Comparison of ENCODE assay signal across 27 cellular contexts in the genomic region with DNA sequence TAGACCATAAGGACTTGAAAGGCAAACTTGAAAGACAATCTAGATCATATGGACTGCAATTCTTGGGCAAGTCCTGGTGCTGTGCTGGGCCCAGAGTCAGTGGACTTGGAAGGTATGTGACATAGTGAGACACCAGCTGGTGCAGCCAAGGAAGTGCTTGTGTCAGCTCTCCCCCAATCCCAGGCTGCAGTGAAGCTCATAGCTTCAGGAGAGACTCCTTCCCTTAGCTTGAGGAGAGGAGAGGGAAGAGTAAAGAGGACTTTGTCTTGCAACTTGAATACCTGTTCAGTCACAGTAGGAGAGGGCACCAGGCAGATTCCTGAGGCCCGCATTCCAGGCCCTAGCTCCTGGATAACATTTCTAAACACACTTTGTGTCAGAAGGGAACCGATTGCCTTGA.
DNase-seq lines count a peak whose midpoint lies in the region; ATAC-seq, FAIRE-seq and TF ChIP-seq lines count a peak whose summit lies in the region.
"Had no signal": no experiment of that assay in that cellular context is flagged by ENCODE, and none has a peak within 500 bp of the region (broad histone marks: within the 10 kb centered on the region; RNA-seq: fewer than 3 reads in every experiment).

No MANE protein-coding gene starts in this region.

- TF ChIP-seq POLR2A in HCT116 (IDR thresholded peaks at IDR 0.05; ENCODE audit: borderline replicate concordance, extremely low read depth, insufficient read depth, insufficient read length), result no peak
- no peak for TF ChIP-seq POLR2A in H1 (IDR thresholded peaks at IDR 0.05; ENCODE audit: control extremely low read depth in 1 of 2, low read depth in 2 of 2, low read length in 2 of 2)

- H3K4me3 ChIP-seq in HCT116 (replicated peaks in 1 of 2; ENCODE audit: low read depth in 1 of 2, low read length in 2 of 2) (no peak overlapping the region), H1 (ENCODE audit: extremely low read depth in 1 of 4, insufficient read depth in 2 of 4, low read depth in 3 of 4, low read length in 4 of 4) (no peak overlapping the region)
- H3K4me3 ChIP-seq: A549; BLaER1 treated with 17β-estradiol and CSF1 and Interleukin-3, amounts not matched to agents 10 nM and 100 nM; GM12878; HAP-1; Peyer's patch; SK-N-MC had no signal

- no peaks in the 10 kb centered on the region for H3K23me2 ChIP-seq in H1 (ENCODE audit: low read depth, low read length)

- H3K4me2 ChIP-seq in HCT116 (ENCODE audit: low read length), result no peak overlapping the region
- no peak overlapping the region for H3K4me2 ChIP-seq in H1 (ENCODE audit: insufficient read depth in 1 of 2, low read depth in 2 of 2, low read length in 2 of 2)
- H3K4me2 ChIP-seq: A549; BLaER1 treated with 17β-estradiol and CSF1 and Interleukin-3, amounts not matched to agents 10 nM and 100 nM had no signal

- no peak overlapping the region for H3K56ac ChIP-seq in H1 (replicated peaks; ENCODE audit: insufficient read length, low read depth, low read length)

- peak; percentile 6 for DNase-seq in ELF-1 (ENCODE audit: low read depth, low spot score)
- DNase-seq in HCT116 (ENCODE audit: low read depth, low spot score), result no peak
- DNase-seq in H1 (ENCODE audit: low read depth in 1 of 2, low spot score in 2 of 2), result no peak
- DNase-seq in iPS-NIHi7 (ENCODE audit: extremely low spot score), result peak; percentile 18
- DNase-seq in amygdala (lab: John Stamatoyannopoulos, UW), result no peak
- no peak for DNase-seq in CD4-positive, alpha-beta T cell
- DNase-seq: AML-193; CD4-positive, alpha-beta memory T cell; COR-L47; DMS53; GDM1; Karpas-422; NCI-H1092; NCI-H1417 treated with DMSO at 0.1 percent for 48 hours; NCI-H1694 treated with DMSO at 0.1 percent for 48 hours; NCI-H2081; NCI-H2227 treated with DMSO at 0.1 percent for 48 hours; NCI-H526 treated with DMSO at 0.1 percent for 48 hours; Peyer's patch; SIG-M5 had no signal

- no peaks in the 10 kb centered on the region for H4K20me1 ChIP-seq in HCT116 (ENCODE audit: insufficient read depth)
- no peaks in the 10 kb centered on the region for H4K20me1 ChIP-seq in H1 (replicated peaks in 1 of 2; ENCODE audit: control insufficient read depth in 1 of 2, insufficient read depth in 2 of 2, low read length in 2 of 2)
- H4K20me1 ChIP-seq: BLaER1 treated with 17β-estradiol and CSF1 and Interleukin-3, amounts not matched to agents 10 nM and 100 nM had no signal

- H3K36me3 Mint-ChIP-seq in CD4-positive, alpha-beta T cell (ENCODE audit: low read depth), result no peaks in the 10 kb centered on the region
- H3K36me3 Mint-ChIP-seq: CD4-positive, alpha-beta memory T cell had no signal

- CTCF ChIA-PET in HCT116 (lab: Charles Lee), result interaction anchor here (0.6 kb wide), 1 partner anchor 79 kb away, joined by 3 read pairs; no protein-coding TSS in a partner anchor
- CTCF ChIA-PET in H1 (lab: Charles Lee; ENCODE audit: partially characterized antibody), result interaction anchor here (1.0 to 1.6 kb wide), 2 partner anchors 8 to 104 kb away, joined by 3 to 5 read pairs; no protein-coding TSS in a partner anchor
- CTCF ChIA-PET in CD4-positive, alpha-beta T cell (lab: Charles Lee), result interaction anchor here (1.0 kb wide), 1 partner anchor 78 kb away, joined by 3 read pairs; no protein-coding TSS in a partner anchor

- no peak overlapping the region for H2AFZ ChIP-seq in HCT116 (ENCODE audit: low read depth, low read length, poor library complexity, severe bottlenecking)
- peak overlapping the region; percentile 29; the same call in 1 of the 2 replicates for H2AFZ ChIP-seq in H1 (ENCODE audit: low read length)

- no peak overlapping the region for H3K27ac ChIP-seq in HCT116 (ENCODE audit: low read depth, low read length)
- H3K27ac ChIP-seq in H1 (ENCODE audit: low read depth, low read length), result no peak overlapping the region
- H3K27ac ChIP-seq in CD4-positive, alpha-beta T cell (ENCODE audit: low read depth, low read length), result no peak overlapping the region
- H3K27ac ChIP-seq: A549; BLaER1 treated with 17β-estradiol and CSF1 and Interleukin-3, amounts not matched to agents 10 nM and 100 nM; HL-60; Peyer's patch; SK-N-MC had no signal

- no peak overlapping the region for H3K14ac ChIP-seq in H1 (ENCODE audit: insufficient read length)

- BruUV-seq in HCT116 (replicated peaks; lab: Mats Ljungman, UMichigan), result no TSS peak

- RAD21 ChIA-PET in HCT116 (lab: Charles Lee; ENCODE audit: low non-redundant PET in 1 of 2, low total read pairs in 2 of 2, uncharacterized antibody in 2 of 2, unreplicated experiment in 2 of 2), result no interaction called here

- H4K91ac ChIP-seq in H1 (replicated peaks; ENCODE audit: insufficient read length, low read length), result no peak overlapping the region

- H2BK12ac ChIP-seq in H1 (ENCODE audit: low read depth, low read length), result no peak overlapping the region

- ATAC-seq in HCT116, result no peak
- ATAC-seq in HG02571 (IDR thresholded peaks at IDR 0.05; ENCODE audit: unreplicated experiment), result no peak
- no peak for ATAC-seq in CD4-positive, alpha-beta T cell (ENCODE audit: poor library complexity)
- ATAC-seq: A549, GM12878 had no signal

- POLR2A ChIA-PET in HCT116 (lab: Charles Lee) (no interaction called here), H1 (lab: Charles Lee; ENCODE audit: partially characterized antibody) (no interaction called here)
- POLR2A ChIA-PET in CD4-positive, alpha-beta T cell (lab: Charles Lee), result no interaction called here

- peaks cover 15% of the 10 kb centered on the region for H3K27me3 Mint-ChIP-seq in CD4-positive, alpha-beta T cell

- no peak overlapping the region for H3K23ac ChIP-seq in H1 (ENCODE audit: insufficient read length)

- H2BK5ac ChIP-seq in H1 (ENCODE audit: low read depth, low read length), result no peak overlapping the region

- H3K27me3 ChIP-seq in HCT116 (ENCODE audit: insufficient read depth, low read length), result no peaks in the 10 kb centered on the region
- no peaks in the 10 kb centered on the region for H3K27me3 ChIP-seq in H1 (replicated peaks in 1 of 4; ENCODE audit: control insufficient read depth in 3 of 4, extremely low read depth in 1 of 4, insufficient read depth in 3 of 4, low read length in 3 of 4)
- peaks cover 5% of the 10 kb centered on the region for H3K27me3 ChIP-seq in CD4-positive, alpha-beta T cell (ENCODE audit: control insufficient read depth, insufficient read depth, low read length)
- H3K27me3 ChIP-seq: BLaER1 treated with 17β-estradiol and CSF1 and Interleukin-3, amounts not matched to agents 10 nM and 100 nM; Peyer's patch had no signal

- intact Hi-C loops in HCT116 (cut with micrococcal nuclease), result no loop called here
- intact Hi-C loops in CD4-positive, alpha-beta T cell (cut with DNase I, micrococcal nuclease), result no loop called here

- H3K4me1 ChIP-seq in HCT116 (ENCODE audit: control insufficient read depth in 1 of 2, insufficient read depth in 2 of 2, low read length in 2 of 2) (no peaks in the 10 kb centered on the region), H1 (replicated peaks in 1 of 4; ENCODE audit: control insufficient read depth in 3 of 4, insufficient read depth in 4 of 4, low read length in 3 of 4) (no peaks in the 10 kb centered on the region)
- H3K4me1 ChIP-seq: A549; BLaER1 treated with 17β-estradiol and CSF1 and Interleukin-3, amounts not matched to agents 10 nM and 100 nM; HAP-1; Peyer's patch had no signal

- no peaks in the 10 kb centered on the region for H3K79me1 ChIP-seq in H1 (ENCODE audit: low read depth, low read length)

- no peaks in the 10 kb centered on the region for H3K9me3 Mint-ChIP-seq in CD4-positive, alpha-beta T cell
- H3K9me3 Mint-ChIP-seq: CD4-positive, alpha-beta memory T cell had no signal

- no peaks in the 10 kb centered on the region for H3K4me1 Mint-ChIP-seq in CD4-positive, alpha-beta T cell (ENCODE audit: low read depth)
- H3K4me1 Mint-ChIP-seq: CD4-positive, alpha-beta memory T cell had no signal

- H4K5ac ChIP-seq in H1 (ENCODE audit: insufficient read length, low read depth, low read length), result no peak overlapping the region

- H3K9ac ChIP-seq in HCT116 (ENCODE audit: low read length), result no peak overlapping the region
- H3K9ac ChIP-seq in H1 (replicated peaks in 1 of 4; ENCODE audit: extremely low read depth in 1 of 4, low read depth in 3 of 4, low read length in 3 of 4), result no peak overlapping the region
- H3K9ac ChIP-seq: BLaER1 treated with 17β-estradiol and CSF1 and Interleukin-3, amounts not matched to agents 10 nM and 100 nM had no signal

- no peaks in the 10 kb centered on the region for H3K9me2 ChIP-seq in HCT116 (ENCODE audit: insufficient read depth)

- no peak for FAIRE-seq in H1 (lab: Jason Lieb, UNC)
- FAIRE-seq: A549, GM12878 had no signal

- no peak overlapping the region for H3K4me3 Mint-ChIP-seq in CD4-positive, alpha-beta T cell
- H3K4me3 Mint-ChIP-seq: CD4-positive, alpha-beta memory T cell had no signal

- 96% methylated on average over 2 of the region's 2 CpGs; no CpG with 5 or more reads in 1 of the 2 experiments for WGBS in H1 (ENCODE audit: extremely low coverage in 1 of 2, insufficient coverage in 1 of 2, insufficient read length in 1 of 2, insufficient replicate concordance in 2 of 2, low coverage in 1 of 2, low lambda C conversion rate in 2 of 2, missing lambda C conversion rate in 1 of 2), 2 experiments

- H2AK5ac ChIP-seq in H1 (ENCODE audit: low read depth, low read length), result no peak overlapping the region

- no peak for TF ChIP-seq CTCF in HCT116 (IDR thresholded peaks at IDR 0.05 in 2 of 3, conservative IDR thresholded peaks at IDR 0.05 in 1 of 3; ENCODE audit: borderline replicate concordance in 1 of 3, insufficient read depth in 1 of 3, low read depth in 2 of 3, low read length in 2 of 3)
- peak in 1 of 3 experiments; percentile 20; a peak in 2 of 4 replicates for TF ChIP-seq CTCF in H1 (IDR thresholded peaks at IDR 0.05; ENCODE audit: control extremely low read depth in 1 of 3, insufficient read depth in 1 of 3, low read depth in 1 of 3, low read length in 3 of 3)
- TF ChIP-seq CTCF in CD4-positive, alpha-beta T cell (IDR thresholded peaks at IDR 0.05), result no peak

- TF ChIP-seq EP300 in H1 (IDR thresholded peaks at IDR 0.05; ENCODE audit: borderline replicate concordance in 1 of 2, low read depth in 2 of 2, low read length in 2 of 2), result no peak

- 0 out of 2 replicates have a peak, but pooled peaks have one; percentile 2 for TF ChIP-seq RAD21 in HCT116 (IDR thresholded peaks at IDR 0.05; ENCODE audit: low read depth)
- peak in 1 of 2 experiments; percentile 24; a peak in 1 of 4 replicates for TF ChIP-seq RAD21 in H1 (IDR thresholded peaks at IDR 0.05 in 1 of 2, conservative IDR thresholded peaks at IDR 0.05 in 1 of 2; ENCODE audit: low read depth in 2 of 2, low read length in 2 of 2)

- H2BK120ac ChIP-seq in H1 (replicated peaks; ENCODE audit: low read depth, low read length), result no peak overlapping the region

- no peak overlapping the region for H3K18ac ChIP-seq in H1 (ENCODE audit: extremely low read depth, low read length)

- H3K79me2 ChIP-seq in HCT116 (ENCODE audit: insufficient read depth, low read length), result no peaks in the 10 kb centered on the region
- no peaks in the 10 kb centered on the region for H3K79me2 ChIP-seq in H1 (ENCODE audit: control insufficient read depth in 1 of 2, insufficient read depth in 2 of 2, low read length in 2 of 2)

- no peak overlapping the region for H3K27ac Mint-ChIP-seq in CD4-positive, alpha-beta T cell
- H3K27ac Mint-ChIP-seq: CD4-positive, alpha-beta memory T cell had no signal

- H2BK20ac ChIP-seq in H1 (ENCODE audit: low read length), result no peak overlapping the region

- H2BK15ac ChIP-seq in H1 (ENCODE audit: low read length), result no peak overlapping the region

- H3K4ac ChIP-seq in H1 (replicated peaks; ENCODE audit: insufficient read length, low read depth, low read length), result no peak overlapping the region

- no peaks in the 10 kb centered on the region for H3K9me3 ChIP-seq in HCT116 (ENCODE audit: control insufficient read depth in 1 of 2, insufficient read depth in 1 of 2, low read depth in 1 of 2, low read length in 2 of 2)
- no peaks in the 10 kb centered on the region for H3K9me3 ChIP-seq in H1 (ENCODE audit: insufficient read depth in 2 of 2, low read depth in 1 of 2, low read length in 1 of 2)
- no peaks in the 10 kb centered on the region for H3K9me3 ChIP-seq in CD4-positive, alpha-beta T cell (ENCODE audit: control insufficient read depth, low read length)
- H3K9me3 ChIP-seq: A549, HAP-1, Peyer's patch had no signal

- no peaks in the 10 kb centered on the region for H3K36me3 ChIP-seq in HCT116 (ENCODE audit: control insufficient read depth in 1 of 2, insufficient read depth in 2 of 2, low read length in 2 of 2)
- H3K36me3 ChIP-seq in H1 (ENCODE audit: control insufficient read depth in 2 of 4, insufficient read depth in 4 of 4, low read length in 3 of 4), result no peaks in the 10 kb centered on the region
- H3K36me3 ChIP-seq: BLaER1 treated with 17β-estradiol and CSF1 and Interleukin-3, amounts not matched to agents 10 nM and 100 nM; HAP-1; Peyer's patch had no signal

- no peak overlapping the region for H4K8ac ChIP-seq in H1 (ENCODE audit: extremely low read depth, insufficient read depth, low read length)

Comparison
In these comparisons a context has a peak if more than half of its experiments do, and no peak if none do; other contexts are left out.
1. DNase-seq: peak in ELF-1 (single experiment) and iPS-NIHi7 (single experiment); none in HCT116 (single experiment), H1 (0 of 2), amygdala (0 of 56) and CD4-positive, alpha-beta T cell (0 of 10).